Comparison of ENCODE assay signal across 8 cellular contexts in genomic region chr15:85691350-85692240, GRCh38.
DNase-seq lines count a peak whose midpoint lies in the region; ATAC-seq and TF ChIP-seq lines count a peak whose summit lies in the region.

No MANE protein-coding gene starts in this region.

- H3K4me1 ChIP-seq in BLaER1 treated with 17β-estradiol and CSF1 and Interleukin-3, amounts not matched to agents 10 nM and 100 nM, result peaks cover 55 to 74% (median 65%) of the 10 kb centered on the region in 10 experiments
- peaks cover 16% of the 10 kb centered on the region for H3K4me1 ChIP-seq in thymus (ENCODE audit: control insufficient read depth, insufficient read depth, low read length)
- H3K4me1 ChIP-seq in aorta (ENCODE audit: control insufficient read depth in 1 of 2, insufficient read depth in 2 of 2, low read length in 2 of 2), result peaks cover 3 to 8% of the 10 kb centered on the region in 2 donors

- H3K9me3 ChIP-seq in BLaER1 treated with 17β-estradiol and CSF1 and Interleukin-3, amounts not matched to agents 10 nM and 100 nM (replicated peaks in 1 of 11), result no peaks in the 10 kb centered on the region
- H3K9me3 ChIP-seq in thymus (ENCODE audit: control insufficient read depth) (no peaks in the 10 kb centered on the region), aorta (ENCODE audit: control insufficient read depth, low read length) (no peaks in the 10 kb centered on the region)

- H3K4me2 ChIP-seq in BLaER1 treated with 17β-estradiol and CSF1 and Interleukin-3, amounts not matched to agents 10 nM and 100 nM, result peak overlapping the region; percentile 74 to 95 (median 89)

- WGBS in thymus, result 21% methylated on average over 6 of the region's 6 CpGs
- WGBS in aorta, 2 donors, result 74 to 76% methylated on average over 6 of the region's 6 CpGs

- H3K27me3 ChIP-seq in BLaER1 treated with 17β-estradiol and CSF1 and Interleukin-3, amounts not matched to agents 10 nM and 100 nM, result no peaks in the 10 kb centered on the region
- H3K27me3 ChIP-seq in thymus (ENCODE audit: control insufficient read depth, insufficient read depth), result no peaks in the 10 kb centered on the region
- no peaks in the 10 kb centered on the region for H3K27me3 ChIP-seq in aorta (ENCODE audit: control insufficient read depth in 1 of 2, insufficient read depth in 2 of 2, low read length in 1 of 2)

- intact Hi-C loops in aorta (cut with DNase I), result no loop called here

- TF ChIP-seq CTCF in coronary artery (IDR thresholded peaks at IDR 0.05), result no peak

- peaks cover 44 to 77% (median 73%) of the 10 kb centered on the region in 11 experiments for H3K36me3 ChIP-seq in BLaER1 treated with 17β-estradiol and CSF1 and Interleukin-3, amounts not matched to agents 10 nM and 100 nM
- peaks cover 19% of the 10 kb centered on the region for H3K36me3 ChIP-seq in thymus (ENCODE audit: control insufficient read depth, insufficient read depth)
- H3K36me3 ChIP-seq in aorta (ENCODE audit: control insufficient read depth in 1 of 2, insufficient read depth in 2 of 2, low read length in 1 of 2), result no peaks in the 10 kb centered on the region

- DNase-seq in coronary artery (ENCODE audit: low spot score) (no peak), NCI-H1694 (lab: John Stamatoyannopoulos, UW) (no peak), NCI-H748 treated with DMSO at 0.1 percent for 48 hours (lab: John Stamatoyannopoulos, UW) (no peak), aorta (no peak)

- H3K9ac ChIP-seq in BLaER1 treated with 17β-estradiol and CSF1 and Interleukin-3, amounts not matched to agents 10 nM and 100 nM, result peak overlapping the region in 7 of 11 experiments; percentile 0 to 43 (median 24); a peak in 6 of 22 replicates

- ATAC-seq in GM19035 (IDR thresholded peaks at IDR 0.05; ENCODE audit: unreplicated experiment) (peak; percentile 43), HG03378 (IDR thresholded peaks at IDR 0.05; ENCODE audit: unreplicated experiment) (peak; percentile 35), aorta (ENCODE audit: low FRiP score) (no peak)

- peak overlapping the region in 7 of 10 experiments; percentile 55 to 69 (median 62); a peak in 9 of 20 replicates for H3K4me3 ChIP-seq in BLaER1 treated with 17β-estradiol and CSF1 and Interleukin-3, amounts not matched to agents 10 nM and 100 nM
- H3K4me3 ChIP-seq in coronary artery (peak overlapping the region; percentile 5), thymus (ENCODE audit: low read length) (peak overlapping the region; percentile 85), aorta (ENCODE audit: low read length in 2 of 2) (no peak overlapping the region)

- H4K20me1 ChIP-seq in BLaER1 treated with 17β-estradiol and CSF1 and Interleukin-3, amounts not matched to agents 10 nM and 100 nM, result peaks cover 0 to 82% (median 0%) of the 10 kb centered on the region in 11 experiments; a peak in 6 of 22 replicates

- H3K27ac ChIP-seq in BLaER1 treated with 17β-estradiol and CSF1 and Interleukin-3, amounts not matched to agents 10 nM and 100 nM, result peak overlapping the region; percentile 12 to 92 (median 85); a peak in 17 of 22 replicates
- H3K27ac ChIP-seq in coronary artery, result peak overlapping the region in 1 of 2 donors; percentile 1
- H3K27ac ChIP-seq in thymus (ENCODE audit: low read depth), result peak overlapping the region; percentile 79
- peak overlapping the region in 1 of 2 donors; percentile 12 for H3K27ac ChIP-seq in aorta (ENCODE audit: low read depth in 1 of 2, low read length in 2 of 2)

Comparison
In these comparisons a context has a peak if more than half of its experiments do, and no peak if none do; other contexts are left out.
1. H3K4me3 ChIP-seq: peak in BLaER1 treated with 17β-estradiol and CSF1 and Interleukin-3, amounts not matched to agents 10 nM and 100 nM (7 of 10), coronary artery (single experiment) and thymus (single experiment); none in aorta (0 of 2).